ENCODE assay signal across 8 cellular contexts in the genomic region with DNA sequence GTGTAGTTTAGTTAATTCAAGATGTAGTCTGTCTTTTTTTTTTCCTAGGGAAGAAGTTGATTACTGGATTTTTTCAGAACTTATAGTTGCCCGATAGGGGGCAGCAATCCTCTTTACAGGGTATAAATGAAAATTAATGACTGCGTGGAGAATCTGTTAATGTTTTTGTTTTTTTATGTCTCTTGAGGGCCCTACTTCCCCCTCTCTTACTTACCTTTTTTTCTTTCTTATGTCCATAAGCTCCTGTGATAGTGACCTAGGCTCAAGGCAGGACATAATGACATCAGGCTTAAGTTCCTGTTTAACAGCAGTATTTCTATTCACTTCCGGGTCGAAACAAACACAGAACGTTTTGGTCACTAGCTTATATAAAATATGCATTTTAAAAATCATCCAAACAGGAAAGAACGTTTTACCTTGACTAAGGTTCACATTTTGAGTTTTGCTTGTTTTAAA. TPM values are rescaled to one million over a fixed set of nuclear protein-coding genes. Genes with fewer than 3 reads are reported as not detected.
DNase-seq lines count a peak whose midpoint lies in the region; TF ChIP-seq lines count a peak whose summit lies in the region.

No MANE protein-coding gene starts in this region.

- H3K4me3 ChIP-seq in esophagus squamous epithelium (peak overlapping the region in 1 of 4 donors; percentile 46), neutrophil (ENCODE audit: low read depth in 1 of 2, low read length in 1 of 2) (peak overlapping the region; percentile 13 to 29)

- DNase-seq in activated gamma-delta T cell treated with Interleukin-2 at 50 U/mL for 16 hours = peak; percentile 36
- DNase-seq in activated gamma-delta T cell (lab: John Stamatoyannopoulos, UW) = no peak
- DNase-seq in MV-4-11 (lab: John Stamatoyannopoulos, UW) = peak; percentile 30
- peak; percentile 43 for DNase-seq in activated CD4-positive, alpha-beta T cell treated with anti-CD3 and anti-CD28 coated beads for 48 hours
- no peak for DNase-seq in esophagus squamous epithelium (lab: John Stamatoyannopoulos, UW)
- DNase-seq in GM19238 (ENCODE audit: insufficient read length, low spot score) = no peak
- DNase-seq in epidermal melanocyte (ENCODE audit: insufficient read length, low spot score) = no peak

- peak; percentile 41 to 70 (median 59) for TF ChIP-seq CTCF in esophagus squamous epithelium (IDR thresholded peaks at IDR 0.05)
- TF ChIP-seq CTCF in neutrophil (IDR thresholded peaks at IDR 0.05) = peak; percentile 52

- H3K36me3 ChIP-seq in esophagus squamous epithelium = peaks cover 0 to 68% (median 18%) of the 10 kb centered on the region in 3 donors
- H3K36me3 ChIP-seq in neutrophil = peaks cover 38% of the 10 kb centered on the region

- peaks cover 4 to 42% (median 11%) of the 10 kb centered on the region in 3 donors for H3K4me1 ChIP-seq in esophagus squamous epithelium
- H3K4me1 ChIP-seq in neutrophil (ENCODE audit: control insufficient read depth in 1 of 2, insufficient read depth in 1 of 2, low read depth in 1 of 2, low read length in 1 of 2) = peaks cover 31% of the 10 kb centered on the region in 2 experiments

- no peak for TF ChIP-seq POLR2A in esophagus squamous epithelium (IDR thresholded peaks at IDR 0.05)

- WGBS in esophagus squamous epithelium, 2 donors = 20 to 22% methylated on average over 6 of the region's 6 CpGs

- intact Hi-C loops in esophagus squamous epithelium (cut with DNase I) = no loop called here

- H3K27ac ChIP-seq in esophagus squamous epithelium (peak overlapping the region in 3 of 4 donors; percentile 50 to 54 (median 53)), neutrophil (peak overlapping the region; percentile 87)

- H3K9me3 ChIP-seq in esophagus squamous epithelium (no peaks in the 10 kb centered on the region), neutrophil (no peaks in the 10 kb centered on the region)

- H3K27me3 ChIP-seq in esophagus squamous epithelium (no peaks in the 10 kb centered on the region), neutrophil (no peaks in the 10 kb centered on the region)

RNA-seq across cellular contexts. Expression of gene CDC123, which starts 18.8 kb away (rescaled TPM):
- total RNA-seq in esophagus squamous epithelium = 10 to 100 TPM; 37.4 to 84.8 (median 80.3) TPM

RNA-seq across cellular contexts. Expression of gene NUDT5, which starts 19.1 kb away (rescaled TPM):
- total RNA-seq in esophagus squamous epithelium = 10 to 100 TPM; 30.7 to 79.3 (median 42.3) TPM

Comparison
In these comparisons a context has a peak if more than half of its experiments do, and no peak if none do; other contexts are left out.
1. DNase-seq: peak in activated gamma-delta T cell treated with Interleukin-2 at 50 U/mL for 16 hours (single experiment), MV-4-11 (single experiment) and activated CD4-positive, alpha-beta T cell treated with anti-CD3 and anti-CD28 coated beads for 48 hours (single experiment); none in activated gamma-delta T cell (single experiment), esophagus squamous epithelium (single experiment), GM19238 (single experiment) and epidermal melanocyte (single experiment).